ENCODE assay signal across 7 cellular contexts in genomic region chr3:57303520-57303919, GRCh38. TPM values are rescaled to one million over a fixed set of nuclear protein-coding genes. Genes with fewer than 3 reads are reported as not detected.
"Had no signal": no experiment of that assay in that cellular context is flagged by ENCODE, and none has a peak within 500 bp of the region (broad histone marks: within the 10 kb centered on the region; RNA-seq: fewer than 3 reads in every experiment).

No MANE protein-coding gene starts in this region.

RNA-seq across cellular contexts. Expression of gene ASB14, which starts 11.0 kb away (rescaled TPM):
- total RNA-seq: activated CD4-positive, alpha-beta memory T cell treated with anti-CD3 and anti-CD28 coated beads, Interleukin-2, amount 10 ng/mL, durations not matched to agents 7 days and 5 days; activated CD8-positive, alpha-beta memory T cell treated with anti-CD3 and anti-CD28 coated beads, Interleukin-2, amount 10 ng/mL, durations not matched to agents 7 days and 5 days; kidney; left lobe of liver; sigmoid colon; upper lobe of right lung had no signal
- polyA plus RNA-seq: sigmoid colon, thymus had no signal
